8 cellular contexts compared by ENCODE assay signal in genomic region chr12:14284189-14284722, GRCh38.
DNase-seq lines count a peak whose midpoint lies in the region; ATAC-seq and TF ChIP-seq lines count a peak whose summit lies in the region.

No MANE protein-coding gene starts in this region.

- 68 to 71% methylated on average over 7 of the region's 7 CpGs for WGBS in upper lobe of left lung, 2 donors

- H3K4me3 ChIP-seq in cardiac muscle cell (no peak overlapping the region), upper lobe of left lung (no peak overlapping the region)

- H3K27me3 ChIP-seq in cardiac muscle cell (no peaks in the 10 kb centered on the region), upper lobe of left lung (no peaks in the 10 kb centered on the region)

- DNase-seq in activated naive CD8-positive, alpha-beta T cell treated with anti-CD3 and anti-CD28 coated beads, Interleukin-2, amount 50 U/mL, for 24 hours: no peak
- no peak for DNase-seq in activated naive CD8-positive, alpha-beta T cell treated with anti-CD3 and anti-CD28 coated beads for 36 hours
- DNase-seq in cardiac muscle cell (ENCODE audit: low read depth in 1 of 2, low spot score in 1 of 2): peak; percentile 2 to 87
- DNase-seq in upper lobe of left lung: peak in 1 of 2 donors; percentile 27
- no peak for DNase-seq in NCI-H2171 (lab: John Stamatoyannopoulos, UW)
- no peak for DNase-seq in SW480 (ENCODE audit: low spot score)
- no peak for DNase-seq in stimulated activated naive CD8-positive, alpha-beta T cell treated with anti-CD3 and anti-CD28 coated beads, Interleukin-15, amount 100 ng/mL, for 72 hours

- no peaks in the 10 kb centered on the region for H3K27me3 Mint-ChIP-seq in activated naive CD8-positive, alpha-beta T cell treated with anti-CD3 and anti-CD28 coated beads, Interleukin-2, amount 50 U/mL, for 24 hours
- no peaks in the 10 kb centered on the region for H3K27me3 Mint-ChIP-seq in activated naive CD8-positive, alpha-beta T cell treated with anti-CD3 and anti-CD28 coated beads for 36 hours
- H3K27me3 Mint-ChIP-seq in stimulated activated naive CD8-positive, alpha-beta T cell treated with anti-CD3 and anti-CD28 coated beads, Interleukin-15, amount 100 ng/mL, for 72 hours: no peaks in the 10 kb centered on the region

- peaks cover 21% of the 10 kb centered on the region for H3K9me3 Mint-ChIP-seq in activated naive CD8-positive, alpha-beta T cell treated with anti-CD3 and anti-CD28 coated beads, Interleukin-2, amount 50 U/mL, for 24 hours
- H3K9me3 Mint-ChIP-seq in activated naive CD8-positive, alpha-beta T cell treated with anti-CD3 and anti-CD28 coated beads for 36 hours: peaks cover 12% of the 10 kb centered on the region
- H3K9me3 Mint-ChIP-seq in stimulated activated naive CD8-positive, alpha-beta T cell treated with anti-CD3 and anti-CD28 coated beads, Interleukin-15, amount 100 ng/mL, for 72 hours: peaks cover 8 to 12% of the 10 kb centered on the region in 2 donors

- ATAC-seq in activated naive CD8-positive, alpha-beta T cell treated with anti-CD3 and anti-CD28 coated beads, Interleukin-2, amount 50 U/mL, for 24 hours: no peak
- peak; percentile 75 for ATAC-seq in HG03280 (IDR thresholded peaks at IDR 0.05; ENCODE audit: unreplicated experiment)
- peak; percentile 28 to 74 for ATAC-seq in upper lobe of left lung (ENCODE audit: low FRiP score in 2 of 2)
- ATAC-seq in stimulated activated naive CD8-positive, alpha-beta T cell treated with anti-CD3 and anti-CD28 coated beads, Interleukin-15, amount 100 ng/mL, for 72 hours: no peak

- peaks cover 15% of the 10 kb centered on the region for H3K4me1 Mint-ChIP-seq in activated naive CD8-positive, alpha-beta T cell treated with anti-CD3 and anti-CD28 coated beads, Interleukin-2, amount 50 U/mL, for 24 hours
- peaks cover 6% of the 10 kb centered on the region for H3K4me1 Mint-ChIP-seq in activated naive CD8-positive, alpha-beta T cell treated with anti-CD3 and anti-CD28 coated beads for 36 hours
- no peaks in the 10 kb centered on the region for H3K4me1 Mint-ChIP-seq in stimulated activated naive CD8-positive, alpha-beta T cell treated with anti-CD3 and anti-CD28 coated beads, Interleukin-15, amount 100 ng/mL, for 72 hours

- no peak for TF ChIP-seq EP300 in upper lobe of left lung (IDR thresholded peaks at IDR 0.05)

- H3K27ac Mint-ChIP-seq in activated naive CD8-positive, alpha-beta T cell treated with anti-CD3 and anti-CD28 coated beads, Interleukin-2, amount 50 U/mL, for 24 hours: peak overlapping the region; percentile 61
- H3K27ac Mint-ChIP-seq in activated naive CD8-positive, alpha-beta T cell treated with anti-CD3 and anti-CD28 coated beads for 36 hours: no peak overlapping the region
- H3K27ac Mint-ChIP-seq in stimulated activated naive CD8-positive, alpha-beta T cell treated with anti-CD3 and anti-CD28 coated beads, Interleukin-15, amount 100 ng/mL, for 72 hours: no peak overlapping the region

- TF ChIP-seq POLR2A in upper lobe of left lung (IDR thresholded peaks at IDR 0.05): no peak

- H3K36me3 Mint-ChIP-seq in activated naive CD8-positive, alpha-beta T cell treated with anti-CD3 and anti-CD28 coated beads, Interleukin-2, amount 50 U/mL, for 24 hours (ENCODE audit: low read depth): peaks cover 15% of the 10 kb centered on the region
- peaks cover 7% of the 10 kb centered on the region for H3K36me3 Mint-ChIP-seq in activated naive CD8-positive, alpha-beta T cell treated with anti-CD3 and anti-CD28 coated beads for 36 hours

- H3K4me1 ChIP-seq in cardiac muscle cell (ENCODE audit: low read depth): peaks cover 9% of the 10 kb centered on the region
- H3K4me1 ChIP-seq in upper lobe of left lung: peaks cover 0 to 3% (median 0%) of the 10 kb centered on the region in 4 donors

- H3K9me3 ChIP-seq in cardiac muscle cell (ENCODE audit: low read depth): no peaks in the 10 kb centered on the region
- no peaks in the 10 kb centered on the region for H3K9me3 ChIP-seq in upper lobe of left lung

- H3K36me3 ChIP-seq in cardiac muscle cell: no peaks in the 10 kb centered on the region
- no peaks in the 10 kb centered on the region for H3K36me3 ChIP-seq in upper lobe of left lung

- TF ChIP-seq CTCF in cardiac muscle cell (IDR thresholded peaks at IDR 0.05; ENCODE audit: low read depth, low read length) (peak; percentile 17), upper lobe of left lung (IDR thresholded peaks at IDR 0.05) (no peak)

- no peak overlapping the region for H3K4me3 Mint-ChIP-seq in activated naive CD8-positive, alpha-beta T cell treated with anti-CD3 and anti-CD28 coated beads, Interleukin-2, amount 50 U/mL, for 24 hours
- no peak overlapping the region for H3K4me3 Mint-ChIP-seq in activated naive CD8-positive, alpha-beta T cell treated with anti-CD3 and anti-CD28 coated beads for 36 hours
- no peak overlapping the region for H3K4me3 Mint-ChIP-seq in stimulated activated naive CD8-positive, alpha-beta T cell treated with anti-CD3 and anti-CD28 coated beads, Interleukin-15, amount 100 ng/mL, for 72 hours

- H3K27ac ChIP-seq in cardiac muscle cell (peak overlapping the region; percentile 9), upper lobe of left lung (peak overlapping the region in 3 of 4 donors; percentile 2 to 21 (median 13))

Comparison
In these comparisons a context has a peak if more than half of its experiments do, and no peak if none do; other contexts are left out.
1. ATAC-seq: peak in HG03280 (single experiment) and upper lobe of left lung (2 of 2); none in activated naive CD8-positive, alpha-beta T cell treated with anti-CD3 and anti-CD28 coated beads, Interleukin-2, amount 50 U/mL, for 24 hours (single experiment) and stimulated activated naive CD8-positive, alpha-beta T cell treated with anti-CD3 and anti-CD28 coated beads, Interleukin-15, amount 100 ng/mL, for 72 hours (single experiment).
2. DNase-seq: peak in cardiac muscle cell (2 of 2); none in activated naive CD8-positive, alpha-beta T cell treated with anti-CD3 and anti-CD28 coated beads, Interleukin-2, amount 50 U/mL, for 24 hours (single experiment), activated naive CD8-positive, alpha-beta T cell treated with anti-CD3 and anti-CD28 coated beads for 36 hours (single experiment), NCI-H2171 (single experiment), SW480 (single experiment) and stimulated activated naive CD8-positive, alpha-beta T cell treated with anti-CD3 and anti-CD28 coated beads, Interleukin-15, amount 100 ng/mL, for 72 hours (0 of 2).